In the genomic region with DNA sequence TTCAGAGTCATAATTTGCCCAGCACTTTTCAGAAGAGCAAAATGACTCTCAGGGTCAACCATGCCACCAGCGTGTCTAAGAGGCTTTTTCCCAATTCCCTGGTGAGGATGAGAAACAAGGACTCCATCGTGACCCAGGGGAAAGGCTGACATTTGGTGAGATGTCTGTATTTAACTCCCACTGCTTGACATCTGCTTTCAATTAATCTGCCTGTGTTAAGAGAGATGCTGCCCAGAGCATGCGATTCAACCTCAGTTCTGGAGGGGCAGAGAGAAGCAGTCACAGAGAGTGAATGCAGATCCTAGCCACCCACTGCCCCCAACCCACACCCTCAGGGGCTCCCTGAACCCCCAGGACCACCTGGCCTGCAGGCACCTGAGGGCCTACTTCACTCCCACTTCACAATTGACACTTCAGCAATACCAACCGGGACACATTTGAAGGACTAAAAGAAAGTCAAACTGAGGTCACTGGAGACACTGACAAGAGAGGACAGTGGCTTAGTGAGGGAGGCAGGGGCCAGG, we compare ENCODE assay signal across 17 cellular contexts.
DNase-seq lines count a peak whose midpoint lies in the region; ATAC-seq and TF ChIP-seq lines count a peak whose summit lies in the region.
"Had no signal": no experiment of that assay in that cellular context is flagged by ENCODE, and none has a peak within 500 bp of the region (broad histone marks: within the 10 kb centered on the region; RNA-seq: fewer than 3 reads in every experiment).

No MANE protein-coding gene starts in this region.

- H3K79me2 ChIP-seq in Karpas-422 (ENCODE audit: low read length) = no peaks in the 10 kb centered on the region

- DNase-seq in AG20443 (ENCODE audit: low spot score) = peak; percentile 57
- no peak for DNase-seq in Karpas-422
- DNase-seq in left lobe of liver (ENCODE audit: low spot score) = peak; percentile 6
- no peak for DNase-seq in CD8-positive, alpha-beta memory T cell
- no peak for DNase-seq in SHP77 treated with DMSO at 0.1 percent for 48 hours (lab: John Stamatoyannopoulos, UW)
- DNase-seq in activated naive CD8-positive, alpha-beta T cell treated with anti-CD3 and anti-CD28 coated beads for 36 hours = no peak
- DNase-seq in activated effector memory CD4-positive, alpha-beta T cell treated with anti-CD3 and anti-CD28 coated beads, Interleukin-2, amount 50 U/mL, for 16 hours = no peak
- DNase-seq: activated CD4-positive, CD25-positive, alpha-beta regulatory T cell treated with anti-CD3 and anti-CD28 coated beads, Interleukin-2, amount 50 U/mL, for 72 hours; activated naive CD8-positive, alpha-beta T cell treated with anti-CD3 and anti-CD28 coated beads, Interleukin-2, amount 10 ng/mL, durations not matched to agents 7 days and 5 days; CD4-positive, alpha-beta T cell; head of caudate nucleus; NCI-H226; stimulated activated CD4-positive, alpha-beta T cell treated with anti-CD3 and anti-CD28 coated beads, Interleukin-2, amount 100 ng/mL, for 24 hours; stimulated activated CD8-positive, alpha-beta memory T cell treated with anti-CD3 and anti-CD28 coated beads, Interleukin-4, amount 100 ng/mL, for 48 hours had no signal

- no peaks in the 10 kb centered on the region for H3K36me3 Mint-ChIP-seq in CD8-positive, alpha-beta memory T cell
- no peaks in the 10 kb centered on the region for H3K36me3 Mint-ChIP-seq in activated naive CD8-positive, alpha-beta T cell treated with anti-CD3 and anti-CD28 coated beads for 36 hours
- H3K36me3 Mint-ChIP-seq: activated naive CD8-positive, alpha-beta T cell treated with anti-CD3 and anti-CD28 coated beads, Interleukin-2, amount 10 ng/mL, durations not matched to agents 7 days and 5 days had no signal

- no peaks in the 10 kb centered on the region for H3K9me2 ChIP-seq in Karpas-422 (replicated peaks; ENCODE audit: insufficient read depth, low read length)

- POLR2A ChIA-PET in CD8-positive, alpha-beta memory T cell (lab: Charles Lee) = no interaction called here

- H3K27ac ChIP-seq in Karpas-422 (ENCODE audit: low read length) = peak overlapping the region; percentile 73
- H3K27ac ChIP-seq in CD8-positive, alpha-beta memory T cell (ENCODE audit: low read depth, low read length) = no peak overlapping the region
- H3K27ac ChIP-seq: thoracic aorta had no signal

- H3K9ac ChIP-seq in Karpas-422 (ENCODE audit: low read length) = peak overlapping the region; percentile 51

- H3K4me3 Mint-ChIP-seq in CD8-positive, alpha-beta memory T cell = no peak overlapping the region
- no peak overlapping the region for H3K4me3 Mint-ChIP-seq in activated naive CD8-positive, alpha-beta T cell treated with anti-CD3 and anti-CD28 coated beads for 36 hours
- H3K4me3 Mint-ChIP-seq: activated naive CD8-positive, alpha-beta T cell treated with anti-CD3 and anti-CD28 coated beads, Interleukin-2, amount 10 ng/mL, durations not matched to agents 7 days and 5 days; CD4-positive, alpha-beta T cell; central memory CD8-positive, alpha-beta T cell had no signal

- no peaks in the 10 kb centered on the region for H4K20me1 ChIP-seq in Karpas-422 (ENCODE audit: insufficient read depth, low read depth, low read length)

- CTCF ChIA-PET in CD8-positive, alpha-beta memory T cell (lab: Charles Lee) = no interaction called here

- H3K27ac Mint-ChIP-seq in CD8-positive, alpha-beta memory T cell = no peak overlapping the region
- no peak overlapping the region for H3K27ac Mint-ChIP-seq in activated naive CD8-positive, alpha-beta T cell treated with anti-CD3 and anti-CD28 coated beads for 36 hours
- H3K27ac Mint-ChIP-seq: activated naive CD8-positive, alpha-beta T cell treated with anti-CD3 and anti-CD28 coated beads, Interleukin-2, amount 10 ng/mL, durations not matched to agents 7 days and 5 days; CD4-positive, alpha-beta T cell had no signal

- peaks cover 0 to 8% of the 10 kb centered on the region in 2 donors for H3K27me3 Mint-ChIP-seq in CD8-positive, alpha-beta memory T cell
- H3K27me3 Mint-ChIP-seq in activated naive CD8-positive, alpha-beta T cell treated with anti-CD3 and anti-CD28 coated beads for 36 hours = no peaks in the 10 kb centered on the region
- H3K27me3 Mint-ChIP-seq: CD4-positive, alpha-beta T cell; central memory CD8-positive, alpha-beta T cell had no signal

- H3K4me1 ChIP-seq in Karpas-422 (ENCODE audit: low read length) = peaks cover 65% of the 10 kb centered on the region
- H3K4me1 ChIP-seq in CD8-positive, alpha-beta memory T cell (ENCODE audit: insufficient read depth, low read length) = no peaks in the 10 kb centered on the region

- ATAC-seq in SK-N-SH treated with all-trans-retinoic acid at 6 μM for 48 hours (peak; percentile 88), left lobe of liver (no peak)

- no peaks in the 10 kb centered on the region for H3K9me3 ChIP-seq in Karpas-422 (ENCODE audit: low read length)
- H3K9me3 ChIP-seq in CD8-positive, alpha-beta memory T cell (ENCODE audit: low read length) = no peaks in the 10 kb centered on the region
- H3K9me3 ChIP-seq: thoracic aorta had no signal

- no peaks in the 10 kb centered on the region for H3K36me3 ChIP-seq in Karpas-422 (ENCODE audit: insufficient read depth, low read length)
- no peaks in the 10 kb centered on the region for H3K36me3 ChIP-seq in CD8-positive, alpha-beta memory T cell (ENCODE audit: insufficient read depth, low read length)
- H3K36me3 ChIP-seq: thoracic aorta had no signal

- peaks cover 0 to 5% (median 0%) of the 10 kb centered on the region in 3 donors for H3K4me1 Mint-ChIP-seq in CD8-positive, alpha-beta memory T cell
- no peaks in the 10 kb centered on the region for H3K4me1 Mint-ChIP-seq in activated naive CD8-positive, alpha-beta T cell treated with anti-CD3 and anti-CD28 coated beads for 36 hours
- H3K4me1 Mint-ChIP-seq: activated naive CD8-positive, alpha-beta T cell treated with anti-CD3 and anti-CD28 coated beads, Interleukin-2, amount 10 ng/mL, durations not matched to agents 7 days and 5 days had no signal

- H3K4me3 ChIP-seq in Karpas-422 (ENCODE audit: low read length) = peak overlapping the region; percentile 46
- H3K4me3 ChIP-seq in CD8-positive, alpha-beta memory T cell (ENCODE audit: low read length) = no peak overlapping the region
- H3K4me3 ChIP-seq: thoracic aorta had no signal

- H3K4me2 ChIP-seq in Karpas-422 (ENCODE audit: low read depth, low read length, poor library complexity, severe bottlenecking) = peak overlapping the region; percentile 65

- no peaks in the 10 kb centered on the region for H3K9me3 Mint-ChIP-seq in CD8-positive, alpha-beta memory T cell
- no peaks in the 10 kb centered on the region for H3K9me3 Mint-ChIP-seq in activated naive CD8-positive, alpha-beta T cell treated with anti-CD3 and anti-CD28 coated beads for 36 hours
- H3K9me3 Mint-ChIP-seq: activated naive CD8-positive, alpha-beta T cell treated with anti-CD3 and anti-CD28 coated beads, Interleukin-2, amount 10 ng/mL, durations not matched to agents 7 days and 5 days; CD4-positive, alpha-beta T cell; central memory CD8-positive, alpha-beta T cell had no signal

- no peaks in the 10 kb centered on the region for H3K27me3 ChIP-seq in Karpas-422 (ENCODE audit: low read length)
- no peaks in the 10 kb centered on the region for H3K27me3 ChIP-seq in CD8-positive, alpha-beta memory T cell (ENCODE audit: insufficient read depth, low read length, poor library complexity, severe bottlenecking)

- H2AFZ ChIP-seq in Karpas-422 (ENCODE audit: low read length) = no peak overlapping the region

TF ChIP-seq in SK-N-SH treated with all-trans-retinoic acid at 6 μM for 48 hours, 23 proteins besides CTCF, POLR2A, EP300 and RAD21:
- TF ChIP-seq ESRRG (CRISPR knock-in tag; IDR thresholded peaks at IDR 0.05) (no peak), ZFP30 (CRISPR knock-in tag; IDR thresholded peaks at IDR 0.05) (no peak), ZNF565 (CRISPR knock-in tag; conservative IDR thresholded peaks at IDR 0.05; ENCODE audit: low read depth) (no peak), TCF4 (CRISPR knock-in tag; IDR thresholded peaks at IDR 0.05; ENCODE audit: borderline replicate concordance) (peak; percentile 88)
TF ChIP-seq in SK-N-SH treated with all-trans-retinoic acid at 6 μM for 48 hours: peak in this region for 1.

Comparison
In these comparisons a context has a peak if more than half of its experiments do, and no peak if none do; other contexts are left out.
1. DNase-seq: peak in AG20443 (single experiment) and left lobe of liver (single experiment); none in Karpas-422 (single experiment), CD8-positive, alpha-beta memory T cell (0 of 5), SHP77 treated with DMSO at 0.1 percent for 48 hours (single experiment), activated naive CD8-positive, alpha-beta T cell treated with anti-CD3 and anti-CD28 coated beads for 36 hours (single experiment) and activated effector memory CD4-positive, alpha-beta T cell treated with anti-CD3 and anti-CD28 coated beads, Interleukin-2, amount 50 U/mL, for 16 hours (single experiment).